In genomic region chr11:34408580-34409172, GRCh38 we compare ENCODE assay signal across 16 cellular contexts. TPM values are rescaled to one million over a fixed set of nuclear protein-coding genes. Genes with fewer than 3 reads are reported as not detected.
DNase-seq lines count a peak whose midpoint lies in the region; ATAC-seq, FAIRE-seq and TF ChIP-seq lines count a peak whose summit lies in the region.
"Had no signal": no experiment of that assay in that cellular context is flagged by ENCODE, and none has a peak within 500 bp of the region (broad histone marks: within the 10 kb centered on the region; RNA-seq: fewer than 3 reads in every experiment).

No MANE protein-coding gene starts in this region.

- peak overlapping the region; percentile 46; the same call in 1 of the 2 replicates for H2AFZ ChIP-seq in MM.1S (ENCODE audit: low read length)
- peak overlapping the region; percentile 1; the same call in 1 of the 2 replicates for H2AFZ ChIP-seq in K562 (ENCODE audit: low read depth, low read length)

- H3K4me3 ChIP-seq in A549, result no peak overlapping the region
- H3K4me3 ChIP-seq in MM.1S (ENCODE audit: low read length), result no peak overlapping the region
- no peak overlapping the region for H3K4me3 ChIP-seq in K562
- no peak overlapping the region for H3K4me3 ChIP-seq in right lobe of liver
- H3K4me3 ChIP-seq: GM12878, HAP-1 had no signal

- BruUV-seq in K562 (replicated peaks; lab: Mats Ljungman, UMichigan), result no TSS peak

- CTCF ChIA-PET in A549 (lab: Yijun Ruan, JAX), result interaction anchor here (0.5 to 0.9 kb wide), 2 partner anchors 85 to 623 kb away, joined by 3 to 5 read pairs; no protein-coding TSS in a partner anchor
- CTCF ChIA-PET in K562 (lab: Yijun Ruan, JAX; ENCODE audit: low intra/inter-chr PET ratio), result no interaction called here

- WGBS in A549 (ENCODE audit: missing lambda C conversion rate), result 69% methylated on average over 2 of the region's 2 CpGs
- 8% methylated on average over 2 of the region's 2 CpGs for WGBS in K562 (ENCODE audit: insufficient coverage, low coverage, missing lambda C conversion rate)
- WGBS in right lobe of liver (ENCODE audit: insufficient coverage, low coverage, low lambda C conversion rate, missing lambda C conversion rate), result 14% methylated on average over 2 of the region's 2 CpGs

- TF ChIP-seq CTCF in A549 (IDR thresholded peaks at IDR 0.05), result no peak
- no peak for TF ChIP-seq CTCF in MM.1S (IDR thresholded peaks at IDR 0.05; ENCODE audit: low read length)
- TF ChIP-seq CTCF in K562 (IDR thresholded peaks at IDR 0.05 in 2 of 3, conservative IDR thresholded peaks at IDR 0.05 in 1 of 3; ENCODE audit: insufficient read depth in 2 of 3, low read depth in 1 of 3, low read length in 3 of 3), result no peak
- no peak for TF ChIP-seq CTCF in right lobe of liver (IDR thresholded peaks at IDR 0.05)

- H4K20me1 ChIP-seq in MM.1S (ENCODE audit: insufficient read depth, low read length) (no peaks in the 10 kb centered on the region), K562 (replicated peaks; ENCODE audit: control insufficient read depth, insufficient read depth, low read length) (no peaks in the 10 kb centered on the region)

- intact Hi-C loops in K562 (cut with micrococcal nuclease) (no loop called here), right lobe of liver (cut with DNase I) (no loop called here)

- H3K4me1 ChIP-seq in A549 (no peaks in the 10 kb centered on the region), MM.1S (ENCODE audit: low read length) (peaks cover 10% of the 10 kb centered on the region; the same call in 1 of the 2 replicates), K562 (replicated peaks in 1 of 2; ENCODE audit: control insufficient read depth in 2 of 2, insufficient read depth in 2 of 2, low read length in 2 of 2) (0 out of 5 replicates have a peak, but pooled peaks cover 0 to 7% of the 10 kb centered on the region in 2 experiments), right lobe of liver (peaks cover 0 to 38% (median 5%) of the 10 kb centered on the region in 4 donors)

- no peak for DNase-seq in A549 (ENCODE audit: low read depth in 1 of 2, low spot score in 1 of 2)
- peak; percentile 49 for DNase-seq in MM.1S
- DNase-seq in K562 (ENCODE audit: extremely low read depth in 1 of 4, low spot score in 3 of 4), result no peak
- DNase-seq in right lobe of liver, result no peak
- DNase-seq in KG1 (lab: John Stamatoyannopoulos, UW), result no peak
- DNase-seq: 8988T; ACHN; C1 segment of cervical spinal cord; CD4-positive, alpha-beta T cell; DMS79; GOT3 had no signal

- TF ChIP-seq RAD21 in A549 (conservative IDR thresholded peaks at IDR 0.05 in 1 of 2, IDR thresholded peaks at IDR 0.05 in 1 of 2) (no peak), K562 (CRISPR knock-in tag; conservative IDR thresholded peaks at IDR 0.05 in 1 of 2, IDR thresholded peaks at IDR 0.05 in 1 of 2) (no peak)

- in situ Hi-C loops in K562 (cut with MboI), result no loop called here

- no peak overlapping the region for H3K9ac ChIP-seq in MM.1S (ENCODE audit: low read length)
- no peak overlapping the region for H3K9ac ChIP-seq in K562 (ENCODE audit: insufficient read depth in 1 of 2, low read depth in 2 of 2, low read length in 2 of 2)

- POLR2A ChIA-PET in A549 (lab: Yijun Ruan, JAX), result no interaction called here
- POLR2A ChIA-PET in K562 (lab: Yijun Ruan, JAX), result no interaction called here

- H3K27ac ChIP-seq in A549 (no peak overlapping the region), MM.1S (ENCODE audit: low read length) (no peak overlapping the region), K562 (ENCODE audit: extremely low read depth, low read depth, low read length) (no peak overlapping the region), right lobe of liver (peak overlapping the region in 2 of 3 donors; percentile 60 to 66)

- H3K9me3 ChIP-seq in A549, result peaks cover 19% of the 10 kb centered on the region
- H3K9me3 ChIP-seq in MM.1S (replicated peaks; ENCODE audit: insufficient read depth, low read length), result no peaks in the 10 kb centered on the region
- H3K9me3 ChIP-seq in K562 (replicated peaks; ENCODE audit: control insufficient read depth, insufficient read depth, low read depth, low read length), result no peaks in the 10 kb centered on the region; the same call in 1 of the 2 replicates
- H3K9me3 ChIP-seq in right lobe of liver, result peaks cover 0 to 7% (median 2%) of the 10 kb centered on the region in 4 donors

- FAIRE-seq in A549 (lab: Jason Lieb, UNC), result no peak
- no peak for FAIRE-seq in K562 (lab: Jason Lieb, UNC)
- FAIRE-seq: GM12878, GM18507 had no signal

- no peaks in the 10 kb centered on the region for H3K9me2 ChIP-seq in MM.1S (replicated peaks; ENCODE audit: insufficient read depth, low read length)

- no peaks in the 10 kb centered on the region for H3K9me1 ChIP-seq in K562 (ENCODE audit: control insufficient read depth, insufficient read depth, low read length)

- no peaks in the 10 kb centered on the region for H3K36me3 ChIP-seq in MM.1S (replicated peaks; ENCODE audit: insufficient read depth, low read length)
- no peaks in the 10 kb centered on the region for H3K36me3 ChIP-seq in K562 (ENCODE audit: control insufficient read depth, insufficient read depth, low read length)
- no peaks in the 10 kb centered on the region for H3K36me3 ChIP-seq in right lobe of liver
- H3K36me3 ChIP-seq: HAP-1 had no signal

- H3K4me2 ChIP-seq in A549, result no peak overlapping the region
- peak overlapping the region; percentile 28; the same call in 1 of the 2 replicates for H3K4me2 ChIP-seq in MM.1S (ENCODE audit: low read depth, low read length)
- H3K4me2 ChIP-seq in K562 (ENCODE audit: insufficient read depth, low read length), result no peak overlapping the region

- TF ChIP-seq POLR2A in A549 (IDR thresholded peaks at IDR 0.05; ENCODE audit: low read length) (no peak), K562 (conservative IDR thresholded peaks at IDR 0.05) (no peak), right lobe of liver (IDR thresholded peaks at IDR 0.05) (no peak)

- no peaks in the 10 kb centered on the region for H3F3A ChIP-seq in MM.1S (ENCODE audit: insufficient read depth, low read length)

- no peak for TF ChIP-seq EP300 in A549 (IDR thresholded peaks at IDR 0.05)
- no peak for TF ChIP-seq EP300 in K562 (IDR thresholded peaks at IDR 0.05; ENCODE audit: low read length)

- H3K79me2 ChIP-seq in MM.1S (ENCODE audit: low read length), result no peaks in the 10 kb centered on the region
- no peaks in the 10 kb centered on the region for H3K79me2 ChIP-seq in K562 (ENCODE audit: control insufficient read depth, insufficient read depth, low read length)

- ATAC-seq in A549 (no peak), K562 (no peak), right lobe of liver (peak; percentile 47 to 77 (median 70)), GM18517 (IDR thresholded peaks at IDR 0.05; ENCODE audit: unreplicated experiment) (no peak), HG03342 (IDR thresholded peaks at IDR 0.05; ENCODE audit: unreplicated experiment) (no peak)
- ATAC-seq: GM12878 had no signal

- H3K27me3 ChIP-seq in MM.1S (replicated peaks; ENCODE audit: insufficient read depth, low read length), result peaks cover 25% of the 10 kb centered on the region
- H3K27me3 ChIP-seq in K562 (ENCODE audit: control insufficient read depth in 2 of 2, insufficient read depth in 2 of 2, low read length in 2 of 2), result no peaks in the 10 kb centered on the region
- H3K27me3 ChIP-seq in right lobe of liver, result no peaks in the 10 kb centered on the region

RNA-seq across cellular contexts. Expression of gene CAT, which starts 30.1 kb away (rescaled TPM):
- polyA plus RNA-seq in A549 (2011; rRNA removed) (74.2 and 75.1 TPM in 2 replicates), A549 (2017; fragmentation: RNase III; extraction: RNeasy Plus Mini Kit Qiagen cat#74134 plus additional on column Dnase treatment) (46.8 to 51.2 TPM (median 47.6 TPM) in 3 replicates), K562 (2011; rRNA removed) (143 and 183 TPM in 2 replicates), K562 (2014; fragmentation: Illumina TruSeq; extraction: Trizol) (126 and 162 TPM in 2 replicates), K562 (2014; fragmentation: Nextera tagmentation; extraction: Ambion mirVana) (100 to 1,000 TPM; 114 to 172 TPM), K562 (2014; rRNA removed) (99.1 and 110 TPM in 2 replicates)
- 32.0 and 37.7 TPM in 2 replicates for polyA plus RNA-seq in A549 (2012; cell fraction: cytosol; rRNA removed)
- 33.0 and 43.9 TPM in 2 replicates for polyA plus RNA-seq in A549 (2012; cell fraction: nucleus; rRNA removed)
- 39.6 and 42.7 TPM in 2 replicates for polyA minus RNA-seq in A549 (2011; rRNA and poly(A)+ RNA removed)
- total RNA-seq in K562 (2011; cell fraction: chromatin; rRNA removed; ENCODE audit: low replicate concordance), result 61.5 and 103 TPM in 2 replicates
- total RNA-seq in K562 (2011; cell fraction: nucleolus; rRNA removed), result 44.7 and 51.1 TPM in 2 replicates
- 61.4 and 65.7 TPM in 2 replicates for total RNA-seq in K562 (2011; cell fraction: nucleoplasm; rRNA removed)
- total RNA-seq in K562 (2014; rRNA removed) (93.2 and 103 TPM in 2 replicates), K562 (2014; rRNA removed; fragmentation: Illumina TruSeq; extraction: Trizol) (115 and 124 TPM in 2 replicates), K562 (2015; rRNA removed; fragmentation: Illumina TruSeq; extraction: Trizol) (96.7 and 101 TPM in 2 replicates), K562 (2021) (86.7 and 95.1 TPM in 2 replicates), right lobe of liver (100 to 1,000 TPM; 212 to 450 (median 330) TPM)
- 127 and 140 TPM in 2 replicates for polyA plus RNA-seq in K562 (2011; cell fraction: cytosol; rRNA removed)
- 99.0 and 115 TPM in 2 replicates for polyA plus RNA-seq in K562 (2011; cell fraction: nucleus; rRNA removed)
- polyA plus RNA-seq in K562 (2012), result 70.6 and 73.3 TPM in 2 replicates
- 104 and 133 TPM in 2 replicates for polyA minus RNA-seq in K562 (2011; rRNA and poly(A)+ RNA removed)
- 59.1 and 62.5 TPM in 2 replicates for polyA minus RNA-seq in K562 (2011; cell fraction: cytosol; rRNA and poly(A)+ RNA removed)
- polyA minus RNA-seq in K562 (2011; cell fraction: nucleus; rRNA and poly(A)+ RNA removed), result 32.4 and 53.8 TPM in 2 replicates

RNA-seq across cellular contexts. Expression of gene ABTB2, which starts 50.9 kb away (rescaled TPM):
- 8.9 and 10.3 TPM in 2 replicates for polyA plus RNA-seq in A549 (2011; rRNA removed)
- polyA plus RNA-seq in A549 (2012; cell fraction: cytosol; rRNA removed), result 15.1 and 21.8 TPM in 2 replicates
- 41.6 and 47.3 TPM in 2 replicates for polyA plus RNA-seq in A549 (2012; cell fraction: nucleus; rRNA removed)
- polyA plus RNA-seq in A549 (2017; fragmentation: RNase III; extraction: RNeasy Plus Mini Kit Qiagen cat#74134 plus additional on column Dnase treatment), result 14.4 to 18.3 TPM (median 15.4 TPM) in 3 replicates
- polyA minus RNA-seq in A549 (2011; rRNA and poly(A)+ RNA removed), result 7.6 and 9.1 TPM in 2 replicates
- total RNA-seq in K562 (2011; cell fraction: chromatin; rRNA removed; ENCODE audit: low replicate concordance), result 0.07 and 0.76 TPM in 2 replicates
- total RNA-seq in K562 (2011; cell fraction: nucleolus; rRNA removed), result 0.53 and 0.83 TPM in 2 replicates
- 0.15 and 0.22 TPM in 2 replicates for total RNA-seq in K562 (2011; cell fraction: nucleoplasm; rRNA removed)
- 0.18 TPM in 1 of 2 replicates, not detected in the other for total RNA-seq in K562 (2014; rRNA removed)
- total RNA-seq in K562 (2014; rRNA removed; fragmentation: Illumina TruSeq; extraction: Trizol), result not detected in 2 replicates
- total RNA-seq in K562 (2015; rRNA removed; fragmentation: Illumina TruSeq; extraction: Trizol), result 0.04 TPM in 2 replicates
- total RNA-seq in K562 (2021), result 0.13 and 0.29 TPM in 2 replicates
- 0.09 and 0.18 TPM in 2 replicates for polyA plus RNA-seq in K562 (2011; rRNA removed)
- polyA plus RNA-seq in K562 (2011; cell fraction: cytosol; rRNA removed), result 0.09 and 0.30 TPM in 2 replicates
- polyA plus RNA-seq in K562 (2011; cell fraction: nucleus; rRNA removed), result 0.28 and 0.80 TPM in 2 replicates
- polyA plus RNA-seq in K562 (2012), result 0.22 and 0.31 TPM in 2 replicates
- 0.12 and 0.14 TPM in 2 replicates for polyA plus RNA-seq in K562 (2014; fragmentation: Illumina TruSeq; extraction: Trizol)
- polyA plus RNA-seq in K562 (2014; fragmentation: Nextera tagmentation; extraction: Ambion mirVana), result under 1 TPM in 1 of 2 experiments, not detected in 1; 0.03 TPM
- 0.04 and 0.07 TPM in 2 replicates for polyA plus RNA-seq in K562 (2014; rRNA removed)
- polyA minus RNA-seq in K562 (2011; rRNA and poly(A)+ RNA removed), result 0.06 and 0.21 TPM in 2 replicates
- polyA minus RNA-seq in K562 (2011; cell fraction: cytosol; rRNA and poly(A)+ RNA removed), result not detected in 2 replicates
- 0.33 and 0.40 TPM in 2 replicates for polyA minus RNA-seq in K562 (2011; cell fraction: nucleus; rRNA and poly(A)+ RNA removed)
- 10 to 100 TPM in 3 of 6 experiments, 1 to 10 TPM in 3; 6.0 to 14.9 (median 10.0) TPM for total RNA-seq in right lobe of liver

Comparison
In these comparisons a context has a peak if more than half of its experiments do, and no peak if none do; other contexts are left out.
1. ATAC-seq: peak in right lobe of liver (4 of 4); none in A549 (0 of 2), K562 (single experiment), GM18517 (single experiment) and HG03342 (single experiment).
2. H3K27ac ChIP-seq: peak in right lobe of liver (2 of 3); none in A549 (0 of 2), MM.1S (single experiment) and K562 (single experiment).
3. Of the 35 proteins assayed by ChIP-seq in both K562 and A549: peak only in K562: none; only in A549: none; in both: MAFK; in neither: 34.